8 cellular contexts compared by ENCODE assay signal in genomic region chr22:40635008-40635939, GRCh38. TPM values are rescaled to one million over a fixed set of nuclear protein-coding genes. Genes with fewer than 3 reads are reported as not detected.
DNase-seq lines count a peak whose midpoint lies in the region; ATAC-seq and TF ChIP-seq lines count a peak whose summit lies in the region.

No MANE protein-coding gene starts in this region.

- DNase-seq in immature natural killer cell (peak in 1 of 3 donors; percentile 3), GM20000 (ENCODE audit: low spot score) (no peak), SK-N-DZ (ENCODE audit: low spot score) (no peak)

- WGBS in adipose tissue, 3 donors, result 21 to 39% (median 38%) methylated on average over 21 of the region's 21 CpGs

- H3K27me3 ChIP-seq in HUES48 (ENCODE audit: control insufficient read depth, insufficient read depth, low read length), result no peaks in the 10 kb centered on the region
- H3K27me3 ChIP-seq in stomach smooth muscle (ENCODE audit: control insufficient read depth in 1 of 2, insufficient read depth in 2 of 2, low read length in 2 of 2), result no peaks in the 10 kb centered on the region

- H3K9me3 Mint-ChIP-seq in immature natural killer cell, result no peaks in the 10 kb centered on the region

- H3K27ac ChIP-seq in HUES48 (ENCODE audit: low read depth, low read length) (no peak overlapping the region), adipose tissue (ENCODE audit: low read depth, low read length) (peak overlapping the region; percentile 72), stomach smooth muscle (ENCODE audit: low read length) (peak overlapping the region; percentile 24)

- peaks cover 48 to 67% of the 10 kb centered on the region in 2 donors for H3K4me1 Mint-ChIP-seq in immature natural killer cell

- H3K36me3 Mint-ChIP-seq in immature natural killer cell, result no peaks in the 10 kb centered on the region

- H3K4me3 Mint-ChIP-seq in immature natural killer cell, result peak overlapping the region; percentile 86 to 92 (median 89)

- H3K27me3 Mint-ChIP-seq in immature natural killer cell (ENCODE audit: low read depth in 3 of 3), result peaks cover 6 to 16% (median 10%) of the 10 kb centered on the region in 3 donors

- H3K4me3 ChIP-seq in HUES48 (ENCODE audit: low read depth, low read length) (peak overlapping the region; percentile 76), stomach smooth muscle (ENCODE audit: low read length in 2 of 2) (peak overlapping the region; percentile 79 to 98)

- H3K9ac ChIP-seq in HUES48 (ENCODE audit: low read depth, low read length) (no peak overlapping the region; the same call in 1 of the 2 replicates), stomach smooth muscle (ENCODE audit: low read length in 2 of 2) (peak overlapping the region; percentile 40 to 75)

- TF ChIP-seq CTCF in GM20000 (IDR thresholded peaks at IDR 0.05; ENCODE audit: extremely low read depth, missing control alignments), result no peak

- H3K36me3 ChIP-seq in HUES48 (ENCODE audit: control insufficient read depth, insufficient read depth, low read length) (no peaks in the 10 kb centered on the region), stomach smooth muscle (ENCODE audit: control insufficient read depth in 2 of 2, insufficient read depth in 2 of 2, low read length in 2 of 2) (no peaks in the 10 kb centered on the region)

- no peaks in the 10 kb centered on the region for H3K9me3 ChIP-seq in HUES48 (ENCODE audit: control insufficient read depth, insufficient read depth, low read length)
- H3K9me3 ChIP-seq in stomach smooth muscle (ENCODE audit: control insufficient read depth in 2 of 2, low read length in 2 of 2), result no peaks in the 10 kb centered on the region

- H3K4me1 ChIP-seq in HUES48 (ENCODE audit: control insufficient read depth, insufficient read depth, low read length) (peaks cover 10% of the 10 kb centered on the region), stomach smooth muscle (ENCODE audit: control insufficient read depth, insufficient read depth, low read length) (peaks cover 19% of the 10 kb centered on the region)

- peak overlapping the region; percentile 69 to 96 (median 83) for H3K27ac Mint-ChIP-seq in immature natural killer cell

- ATAC-seq in GM18517 (IDR thresholded peaks at IDR 0.05; ENCODE audit: unreplicated experiment) (no peak), HG02763 (IDR thresholded peaks at IDR 0.05; ENCODE audit: unreplicated experiment) (no peak)

RNA-seq across cellular contexts. Expression of gene MRTFA, which starts 1.2 kb away (rescaled TPM):
- 10 to 100 TPM; 15.3 to 19.7 (median 15.8) TPM for polyA plus RNA-seq in adipose tissue
- 10 to 100 TPM in 1 of 3 donors, 1 to 10 TPM in 2; 5.0 to 23.5 (median 7.3) TPM for polyA plus RNA-seq in immature natural killer cell
- 23.9 and 44.0 TPM in 2 replicates for polyA plus RNA-seq in SK-N-DZ (2014; cell fraction: cytosol; rRNA removed)
- polyA plus RNA-seq in SK-N-DZ (2014; cell fraction: nucleus; rRNA removed), result 12.4 and 27.9 TPM in 2 replicates

RNA-seq across cellular contexts. Expression of gene MCHR1, which starts 44.0 kb away (rescaled TPM):
- under 1 TPM in 1 of 3 donors, not detected in 2; 0.03 TPM for polyA plus RNA-seq in adipose tissue
- polyA plus RNA-seq in immature natural killer cell, result not detected
- 4.7 and 5.7 TPM in 2 replicates for polyA plus RNA-seq in SK-N-DZ (2014; cell fraction: cytosol; rRNA removed)
- 2.0 and 3.5 TPM in 2 replicates for polyA plus RNA-seq in SK-N-DZ (2014; cell fraction: nucleus; rRNA removed)
